In genomic region chr13:30985637-30986205, GRCh38 we compare ENCODE assay signal across 1 cellular context.
TF ChIP-seq lines count a peak whose summit lies in the region.

No MANE protein-coding gene starts in this region.

TF ChIP-seq in H1, 55 proteins besides CTCF, POLR2A, EP300 and RAD21:
- no peak for TF ChIP-seq TEAD4 (IDR thresholded peaks at IDR 0.05; ENCODE audit: low read depth, low read length)
- no peak for TF ChIP-seq SP1 (IDR thresholded peaks at IDR 0.05; ENCODE audit: low read depth, low read length)
- no peak for TF ChIP-seq BCL11A (IDR thresholded peaks at IDR 0.05; ENCODE audit: low read depth in 2 of 2, low read length in 2 of 2)
- TF ChIP-seq SIX5 (IDR thresholded peaks at IDR 0.05; ENCODE audit: low read depth, low read length), result no peak
- no peak for TF ChIP-seq FOSL1 (IDR thresholded peaks at IDR 0.05; ENCODE audit: insufficient read depth, low read depth, low read length)
- no peak for TF ChIP-seq RFX5 (IDR thresholded peaks at IDR 0.05; ENCODE audit: borderline replicate concordance, low read depth, low read length)
- no peak for TF ChIP-seq CBX8 (IDR thresholded peaks at IDR 0.05; ENCODE audit: borderline replicate concordance, low read depth, low read length)
- no peak for TF ChIP-seq BACH1 (IDR thresholded peaks at IDR 0.05; ENCODE audit: low read length)
- no peak for TF ChIP-seq GABPA (IDR thresholded peaks at IDR 0.05; ENCODE audit: borderline replicate concordance, insufficient read depth, low read length)
- no peak for TF ChIP-seq MAFK (IDR thresholded peaks at IDR 0.05; ENCODE audit: low read depth, low read length)
- TF ChIP-seq PHF8 (conservative IDR thresholded peaks at IDR 0.05; ENCODE audit: low read depth, low read length), result no peak
- TF ChIP-seq SIN3A (conservative IDR thresholded peaks at IDR 0.05 in 1 of 2, IDR thresholded peaks at IDR 0.05 in 1 of 2; ENCODE audit: low read depth in 1 of 2, low read length in 2 of 2), result no peak
- no peak for TF ChIP-seq CBX5 (IDR thresholded peaks at IDR 0.05; ENCODE audit: low read depth, low read length)
- TF ChIP-seq EGR1 (IDR thresholded peaks at IDR 0.05; ENCODE audit: borderline replicate concordance, low read depth, low read length), result no peak
- no peak for TF ChIP-seq POU5F1 (IDR thresholded peaks at IDR 0.05; ENCODE audit: low read depth, low read length)
- TF ChIP-seq BRCA1 (IDR thresholded peaks at IDR 0.05; ENCODE audit: low read depth, low read length), result no peak
- no peak for TF ChIP-seq SIRT6 (IDR thresholded peaks at IDR 0.05; ENCODE audit: low read length)
- TF ChIP-seq KDM4A (IDR thresholded peaks at IDR 0.05; ENCODE audit: low read depth, low read length, severe bottlenecking), result no peak
TF ChIP-seq in H1: peak in this region for 0.
